Comparison of ENCODE assay signal across 8 cellular contexts in genomic region chr12:89863332-89863938, GRCh38.
DNase-seq lines count a peak whose midpoint lies in the region; ATAC-seq and TF ChIP-seq lines count a peak whose summit lies in the region.

No MANE protein-coding gene starts in this region.

- DNase-seq in coronary artery (ENCODE audit: low spot score) (no peak), superior temporal gyrus (ENCODE audit: extremely low spot score) (no peak), foreskin fibroblast (no peak)

- no peaks in the 10 kb centered on the region for H3K27me3 Mint-ChIP-seq in T-helper 1 cell treated with Interleukin-12 subunit alpha and Interleukin-12 subunit beta and Interleukin-4 antibody, amounts not matched to agents 30 μg/mL and 1 μg/mL, for 36 hours (ENCODE audit: low read depth)
- no peaks in the 10 kb centered on the region for H3K27me3 Mint-ChIP-seq in dendritic cell treated with granulocyte-macrophage colony-stimulating factor and Interleukin-4, amounts not matched to agents 40 ng/mL and 50 ng/mL, for 4 days

- H3K9me3 ChIP-seq in skeletal muscle tissue (ENCODE audit: control insufficient read depth in 3 of 3, low read length in 3 of 3), result no peaks in the 10 kb centered on the region

- peaks cover 6% of the 10 kb centered on the region for H3K36me3 Mint-ChIP-seq in T-helper 1 cell treated with Interleukin-12 subunit alpha and Interleukin-12 subunit beta and Interleukin-4 antibody, amounts not matched to agents 30 μg/mL and 1 μg/mL, for 36 hours (ENCODE audit: low read depth)
- peaks cover 20% of the 10 kb centered on the region for H3K36me3 Mint-ChIP-seq in dendritic cell treated with granulocyte-macrophage colony-stimulating factor and Interleukin-4, amounts not matched to agents 40 ng/mL and 50 ng/mL, for 4 days (ENCODE audit: low read depth)

- no peaks in the 10 kb centered on the region for H3K36me3 ChIP-seq in skeletal muscle tissue (ENCODE audit: control insufficient read depth in 3 of 3, insufficient read depth in 3 of 3, low read length in 3 of 3)

- peak overlapping the region; percentile 71 for H3K4me3 Mint-ChIP-seq in T-helper 1 cell treated with Interleukin-12 subunit alpha and Interleukin-12 subunit beta and Interleukin-4 antibody, amounts not matched to agents 30 μg/mL and 1 μg/mL, for 36 hours
- no peak overlapping the region for H3K4me3 Mint-ChIP-seq in dendritic cell treated with granulocyte-macrophage colony-stimulating factor and Interleukin-4, amounts not matched to agents 40 ng/mL and 50 ng/mL, for 4 days

- peak overlapping the region; percentile 92 for H3K27ac Mint-ChIP-seq in T-helper 1 cell treated with Interleukin-12 subunit alpha and Interleukin-12 subunit beta and Interleukin-4 antibody, amounts not matched to agents 30 μg/mL and 1 μg/mL, for 36 hours
- peak overlapping the region; percentile 97 for H3K27ac Mint-ChIP-seq in dendritic cell treated with granulocyte-macrophage colony-stimulating factor and Interleukin-4, amounts not matched to agents 40 ng/mL and 50 ng/mL, for 4 days

- TF ChIP-seq CTCF in coronary artery (IDR thresholded peaks at IDR 0.05), result no peak
- TF ChIP-seq CTCF in foreskin fibroblast (IDR thresholded peaks at IDR 0.05; ENCODE audit: low read depth, low read length), result no peak

- H3K4me3 ChIP-seq in skeletal muscle tissue (ENCODE audit: low read length in 3 of 3) (peak overlapping the region in 1 of 3 donors; percentile 16), coronary artery (no peak overlapping the region), foreskin fibroblast (ENCODE audit: low read depth in 1 of 2, low read length in 2 of 2) (no peak overlapping the region)

- in situ Hi-C loops in GM18951 (cut with MboI; ENCODE audit: low sequenced_read_pairs, unreplicated experiment), result no loop called here

- H3K27me3 ChIP-seq in skeletal muscle tissue (ENCODE audit: control insufficient read depth in 3 of 3, insufficient read depth in 3 of 3, low read length in 3 of 3), result no peaks in the 10 kb centered on the region

- ATAC-seq in HG02973 (IDR thresholded peaks at IDR 0.05; ENCODE audit: unreplicated experiment), result peak; percentile 71

- H3K27ac ChIP-seq in skeletal muscle tissue (ENCODE audit: low read depth, low read length) (peak overlapping the region; percentile 76), coronary artery (peak overlapping the region in 1 of 2 donors; percentile 40)

- peaks cover 31% of the 10 kb centered on the region for H3K4me1 Mint-ChIP-seq in T-helper 1 cell treated with Interleukin-12 subunit alpha and Interleukin-12 subunit beta and Interleukin-4 antibody, amounts not matched to agents 30 μg/mL and 1 μg/mL, for 36 hours (ENCODE audit: low read depth)
- H3K4me1 Mint-ChIP-seq in dendritic cell treated with granulocyte-macrophage colony-stimulating factor and Interleukin-4, amounts not matched to agents 40 ng/mL and 50 ng/mL, for 4 days (ENCODE audit: low read depth), result peaks cover 64% of the 10 kb centered on the region

- no peak overlapping the region for H3K9ac ChIP-seq in skeletal muscle tissue (ENCODE audit: low read depth in 1 of 3, low read length in 3 of 3)

- H3K9me3 Mint-ChIP-seq in T-helper 1 cell treated with Interleukin-12 subunit alpha and Interleukin-12 subunit beta and Interleukin-4 antibody, amounts not matched to agents 30 μg/mL and 1 μg/mL, for 36 hours, result peaks cover 3% of the 10 kb centered on the region
- peaks cover 5% of the 10 kb centered on the region for H3K9me3 Mint-ChIP-seq in dendritic cell treated with granulocyte-macrophage colony-stimulating factor and Interleukin-4, amounts not matched to agents 40 ng/mL and 50 ng/mL, for 4 days

- H3K4me1 ChIP-seq in skeletal muscle tissue (ENCODE audit: control insufficient read depth in 3 of 3, insufficient read depth in 3 of 3, low read length in 3 of 3), result peaks cover 0 to 11% (median 2%) of the 10 kb centered on the region in 3 donors

- intact Hi-C loops in dendritic cell treated with granulocyte-macrophage colony-stimulating factor and Interleukin-4, amounts not matched to agents 40 ng/mL and 50 ng/mL, for 4 days (cut with micrococcal nuclease), result loop anchor here (2.0 kb wide), 2 partner anchors 17 to 73 kb away; no protein-coding TSS in a partner anchor

- peak; percentile 18 for TF ChIP-seq POLR2A in GM18951 (IDR thresholded peaks at IDR 0.05; ENCODE audit: extremely low read depth, insufficient read depth, insufficient read length)
